In genomic region chr4:144975718-144976117, GRCh38 we compare ENCODE assay signal across 36 cellular contexts.
"Had no signal": no experiment of that assay in that cellular context is flagged by ENCODE, and none has a peak within 500 bp of the region (broad histone marks: within the 10 kb centered on the region; RNA-seq: fewer than 3 reads in every experiment).

No MANE protein-coding gene starts in this region.

- H3K27me3 ChIP-seq: MG63 had no signal

- DNase-seq: MG63, MM.1S, MV-4-11, NCI-H1048, NCI-H1092, NCI-H1092 treated with DMSO at 0.1 percent for 48 hours, NCI-H1105, NCI-H1105 treated with DMSO at 0.1 percent for 48 hours, NCI-H1417, NCI-H1417 treated with DMSO at 0.1 percent for 48 hours, NCI-H1436, NCI-H1436 treated with DMSO at 0.1 percent for 48 hours, NCI-H146, NCI-H1694, NCI-H1694 treated with DMSO at 0.1 percent for 48 hours, NCI-H187 treated with DMSO at 0.1 percent for 48 hours, NCI-H1930, NCI-H2029, NCI-H2029 treated with DMSO at 0.1 percent for 48 hours, NCI-H2081, NCI-H2081 treated with DMSO at 0.1 percent for 48 hours, NCI-H2107, NCI-H2171, NCI-H2171 treated with DMSO at 0.1 percent for 48 hours, NCI-H2227 treated with DMSO at 0.1 percent for 48 hours, NCI-H226, NCI-H345, NCI-H446, NCI-H446 treated with DMSO at 0.1 percent for 48 hours, NCI-H510A, NCI-H510A treated with DMSO at 0.1 percent for 48 hours, NCI-H524, NCI-H524 treated with DMSO at 0.1 percent for 48 hours, NCI-H526, NCI-H526 treated with DMSO at 0.1 percent for 48 hours, NCI-H69 had no signal

- H3K36me3 ChIP-seq: MG63 had no signal

- H3K9me3 ChIP-seq: MG63 had no signal

- H3K4me3 ChIP-seq: MG63 had no signal
